8 cellular contexts compared by ENCODE assay signal in genomic region chr11:77590194-77590591, GRCh38. TPM values are rescaled to one million over a fixed set of nuclear protein-coding genes. Genes with fewer than 3 reads are reported as not detected.
DNase-seq lines count a peak whose midpoint lies in the region; ATAC-seq and TF ChIP-seq lines count a peak whose summit lies in the region.

No MANE protein-coding gene starts in this region.

- no peaks in the 10 kb centered on the region for H3K9me3 ChIP-seq in right lobe of liver

- H3K36me3 ChIP-seq in right lobe of liver, result no peaks in the 10 kb centered on the region

- POLR2A ChIA-PET in RWPE1 (lab: Yijun Ruan, JAX; ENCODE audit: low non-redundant PET), result no interaction called here

- H3K9me3 Mint-ChIP-seq in dendritic cell treated with granulocyte-macrophage colony-stimulating factor and Interleukin-4, amounts not matched to agents 40 ng/mL and 50 ng/mL, for 4 days, result no peaks in the 10 kb centered on the region

- TF ChIP-seq POLR2A in right lobe of liver (IDR thresholded peaks at IDR 0.05), result no peak

- no peaks in the 10 kb centered on the region for H3K27me3 ChIP-seq in right lobe of liver

- H3K4me1 ChIP-seq in right lobe of liver, result peaks cover 0 to 30% (median 5%) of the 10 kb centered on the region in 4 donors

- TF ChIP-seq CTCF in RWPE1 (conservative IDR thresholded peaks at IDR 0.05; ENCODE audit: low read depth) (no peak), right lobe of liver (IDR thresholded peaks at IDR 0.05) (no peak)

- no peak overlapping the region for H3K27ac Mint-ChIP-seq in dendritic cell treated with granulocyte-macrophage colony-stimulating factor and Interleukin-4, amounts not matched to agents 40 ng/mL and 50 ng/mL, for 4 days

- H3K36me3 Mint-ChIP-seq in dendritic cell treated with granulocyte-macrophage colony-stimulating factor and Interleukin-4, amounts not matched to agents 40 ng/mL and 50 ng/mL, for 4 days (ENCODE audit: low read depth), result peaks cover 4% of the 10 kb centered on the region

- peak overlapping the region; percentile 84 for H3K4me3 Mint-ChIP-seq in dendritic cell treated with granulocyte-macrophage colony-stimulating factor and Interleukin-4, amounts not matched to agents 40 ng/mL and 50 ng/mL, for 4 days

- peak overlapping the region; percentile 56 to 93 (median 76) for H3K4me3 ChIP-seq in right lobe of liver

- peaks cover 34% of the 10 kb centered on the region for H3K27me3 Mint-ChIP-seq in dendritic cell treated with granulocyte-macrophage colony-stimulating factor and Interleukin-4, amounts not matched to agents 40 ng/mL and 50 ng/mL, for 4 days

- DNase-seq in NCI-H748 (lab: John Stamatoyannopoulos, UW; ENCODE audit: unreplicated experiment) (peak; percentile 70), NCI-H748 treated with DMSO at 0.1 percent for 48 hours (lab: John Stamatoyannopoulos, UW) (no peak), RWPE1 (ENCODE audit: low spot score) (no peak), right lobe of liver (peak; percentile 42 to 65 (median 57)), substantia nigra (lab: John Stamatoyannopoulos, UW) (peak in 37 of 49 donors; percentile 17 to 75 (median 49))

- intact Hi-C loops in dendritic cell treated with granulocyte-macrophage colony-stimulating factor and Interleukin-4, amounts not matched to agents 40 ng/mL and 50 ng/mL, for 4 days (cut with micrococcal nuclease), result no loop called here
- intact Hi-C loops in right lobe of liver (cut with DNase I), result no loop called here

- WGBS in right lobe of liver (ENCODE audit: insufficient coverage, low coverage, low lambda C conversion rate, missing lambda C conversion rate), result 7% methylated on average over 3 of the region's 25 CpGs

- CTCF ChIA-PET in RWPE1 (lab: Yijun Ruan, JAX), result interaction anchor here (0.6 to 0.9 kb wide), 2 partner anchors 403 to 463 kb away, joined by 3 read pairs; no protein-coding TSS in a partner anchor

- H3K4me1 Mint-ChIP-seq in dendritic cell treated with granulocyte-macrophage colony-stimulating factor and Interleukin-4, amounts not matched to agents 40 ng/mL and 50 ng/mL, for 4 days (ENCODE audit: low read depth), result peaks cover 22% of the 10 kb centered on the region

- H3K27ac ChIP-seq in RWPE1 (peak overlapping the region; percentile 64), right lobe of liver (peak overlapping the region; percentile 21 to 88 (median 81)), substantia nigra (ENCODE audit: low read depth, low read length, poor library complexity, severe bottlenecking) (peak overlapping the region; percentile 75)

- peak; percentile 18 for ATAC-seq in HG03064 (IDR thresholded peaks at IDR 0.05; ENCODE audit: low read depth, unreplicated experiment)
- ATAC-seq in right lobe of liver, result peak; percentile 32 to 52 (median 40)
- no peak for ATAC-seq in HG02885 (IDR thresholded peaks at IDR 0.05; ENCODE audit: poor library complexity, unreplicated experiment)

RNA-seq across cellular contexts. Expression of gene AQP11, which starts 0.4 kb away (rescaled TPM):
- 10 to 100 TPM in 1 of 6 experiments, 1 to 10 TPM in 5; 3.9 to 11.9 (median 6.5) TPM for total RNA-seq in right lobe of liver

RNA-seq across cellular contexts. Expression of gene CLNS1A, which starts 47.4 kb away (rescaled TPM):
- total RNA-seq in right lobe of liver, result 10 to 100 TPM; 41.2 to 86.8 (median 64.1) TPM

Comparison
In these comparisons a context has a peak if more than half of its experiments do, and no peak if none do; other contexts are left out.
1. DNase-seq: peak in NCI-H748 (single experiment), right lobe of liver (3 of 3) and substantia nigra (37 of 49); none in NCI-H748 treated with DMSO at 0.1 percent for 48 hours (single experiment) and RWPE1 (single experiment).
2. Peak in every context shown above with its lines, with median percentiles within 50 percentile points of each other: H3K27ac ChIP-seq.